Comparison of ENCODE assay signal across 27 cellular contexts in the genomic region with DNA sequence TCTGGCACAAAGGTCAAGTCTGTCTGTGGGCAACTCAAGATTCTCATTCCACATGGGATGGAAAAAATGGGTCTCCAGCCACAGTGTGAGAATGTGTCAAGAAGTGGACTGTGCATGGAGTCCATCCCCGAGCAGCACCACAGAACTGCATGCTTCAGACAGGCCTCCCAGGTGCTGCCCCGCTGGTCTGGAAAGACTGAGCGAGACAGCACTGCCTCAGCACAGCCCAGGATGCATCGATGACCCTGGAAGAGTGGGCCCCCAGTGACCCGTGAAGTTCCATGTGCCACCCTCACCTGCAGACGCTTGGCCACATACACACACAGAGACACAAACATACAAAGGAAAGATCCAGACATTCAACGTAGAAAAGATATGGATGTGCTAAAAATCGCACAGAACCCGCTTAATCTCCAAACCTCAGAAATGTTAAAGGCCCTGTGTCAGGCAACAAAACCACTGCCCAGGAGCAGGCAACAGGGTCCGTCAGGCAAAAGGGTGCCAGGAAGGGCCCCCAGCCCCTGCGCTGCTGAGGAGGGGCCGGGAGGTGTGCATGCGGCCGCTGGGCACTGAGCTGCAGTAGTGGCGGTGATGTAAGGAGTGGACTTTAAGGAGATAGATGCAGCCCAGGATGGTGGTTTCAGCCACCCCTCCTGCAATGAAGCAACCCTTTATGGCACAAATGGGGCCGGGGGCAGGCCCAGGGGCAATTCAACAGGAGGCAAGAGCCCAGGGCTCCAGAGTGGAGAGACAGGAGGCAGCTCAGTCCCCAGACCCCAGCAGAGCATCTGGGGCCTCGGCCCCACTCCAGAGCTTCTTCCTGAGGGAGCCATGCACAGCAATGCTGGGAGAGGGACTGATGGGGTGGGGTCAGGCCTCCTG.
A peak's percentile ranks its signal among the peaks of the same experiment; 100 is the strongest.
DNase-seq lines count a peak whose midpoint lies in the region; ATAC-seq and TF ChIP-seq lines count a peak whose summit lies in the region.
"Had no signal": no experiment of that assay in that cellular context is flagged by ENCODE, and none has a peak within 500 bp of the region (broad histone marks: within the 10 kb centered on the region; RNA-seq: fewer than 3 reads in every experiment).

No MANE protein-coding gene starts in this region.

- H3K27me3 Mint-ChIP-seq in activated CD8-positive, alpha-beta memory T cell treated with anti-CD3 and anti-CD28 coated beads, Interleukin-2, amount 10 ng/mL, durations not matched to agents 7 days and 5 days: no peaks in the 10 kb centered on the region
- H3K27me3 Mint-ChIP-seq in stimulated activated naive B cell treated with anti-CD40 and anti-IgM and Interleukin-4, amounts not matched to agents 10 μg/mL and 1 μg/mL and 100 μg/mL, for 72 hours: no peaks in the 10 kb centered on the region
- H3K27me3 Mint-ChIP-seq: activated naive CD4-positive, alpha-beta T cell treated with anti-CD3 and anti-CD28 coated beads, Interleukin-2, amount 50 U/mL, for 24 hours; CD4-positive, CD25-positive, alpha-beta regulatory T cell; effector memory CD8-positive, alpha-beta T cell; T-helper 17 cell had no signal

- H3K9me3 ChIP-seq in right lobe of liver: no peaks in the 10 kb centered on the region
- no peaks in the 10 kb centered on the region for H3K9me3 ChIP-seq in hepatocyte (ENCODE audit: low read depth)
- H3K9me3 ChIP-seq: colonic mucosa, heart left ventricle, thoracic aorta had no signal

- WGBS in right lobe of liver (ENCODE audit: insufficient coverage, low coverage, low lambda C conversion rate, missing lambda C conversion rate): 88% methylated on average over 8 of the region's 17 CpGs
- WGBS in hepatocyte (ENCODE audit: low lambda C conversion rate, missing lambda C conversion rate): 90% methylated on average over 17 of the region's 17 CpGs

- H3K27me3 ChIP-seq in right lobe of liver (no peaks in the 10 kb centered on the region), hepatocyte (no peaks in the 10 kb centered on the region)
- H3K27me3 ChIP-seq: colonic mucosa, heart left ventricle had no signal

- no peaks in the 10 kb centered on the region for H3K36me3 Mint-ChIP-seq in activated CD8-positive, alpha-beta memory T cell treated with anti-CD3 and anti-CD28 coated beads, Interleukin-2, amount 10 ng/mL, durations not matched to agents 7 days and 5 days
- peaks cover 32 to 34% of the 10 kb centered on the region in 2 donors for H3K36me3 Mint-ChIP-seq in stimulated activated naive B cell treated with anti-CD40 and anti-IgM and Interleukin-4, amounts not matched to agents 10 μg/mL and 1 μg/mL and 100 μg/mL, for 72 hours

- H3K4me1 ChIP-seq in right lobe of liver (no peaks in the 10 kb centered on the region), hepatocyte (ENCODE audit: insufficient read depth) (no peaks in the 10 kb centered on the region)
- H3K4me1 ChIP-seq: colonic mucosa, parathyroid adenoma had no signal

- H3K79me2 ChIP-seq in hepatocyte: no peaks in the 10 kb centered on the region
- H3K79me2 ChIP-seq: parathyroid adenoma had no signal

- no peak for TF ChIP-seq POLR2A in right lobe of liver (IDR thresholded peaks at IDR 0.05)

- H3K9me3 Mint-ChIP-seq in activated CD8-positive, alpha-beta memory T cell treated with anti-CD3 and anti-CD28 coated beads, Interleukin-2, amount 10 ng/mL, durations not matched to agents 7 days and 5 days (ENCODE audit: low read depth): no peaks in the 10 kb centered on the region
- no peaks in the 10 kb centered on the region for H3K9me3 Mint-ChIP-seq in stimulated activated naive B cell treated with anti-CD40 and anti-IgM and Interleukin-4, amounts not matched to agents 10 μg/mL and 1 μg/mL and 100 μg/mL, for 72 hours
- H3K9me3 Mint-ChIP-seq: activated naive CD4-positive, alpha-beta T cell treated with anti-CD3 and anti-CD28 coated beads, Interleukin-2, amount 50 U/mL, for 24 hours; activated T-cell treated with anti-CD3 and anti-CD28 coated beads, Interleukin-2, amount 50 U/mL, for 72 hours; CD4-positive, CD25-positive, alpha-beta regulatory T cell; effector memory CD8-positive, alpha-beta T cell; stimulated activated effector memory CD8-positive, alpha-beta T cell treated with anti-CD3 and anti-CD28 coated beads, Interleukin-12 subunit alpha, Interleukin-12 subunit beta, amount 100 ng/mL, for 72 hours had no signal

- H3K4me3 ChIP-seq in right lobe of liver (no peak overlapping the region), hepatocyte (no peak overlapping the region)
- H3K4me3 ChIP-seq: colonic mucosa, heart left ventricle, SK-N-MC, thoracic aorta had no signal

- H3K36me3 ChIP-seq in right lobe of liver: peaks cover 0 to 30% (median 11%) of the 10 kb centered on the region in 4 donors
- H3K36me3 ChIP-seq in hepatocyte (replicated peaks; ENCODE audit: insufficient read depth, low read depth): no peaks in the 10 kb centered on the region
- H3K36me3 ChIP-seq: colonic mucosa had no signal

- H3K27ac ChIP-seq in RWPE1: peak overlapping the region; percentile 40
- H3K27ac ChIP-seq in right lobe of liver: no peak overlapping the region
- no peak overlapping the region for H3K27ac ChIP-seq in hepatocyte
- H3K27ac ChIP-seq: colonic mucosa, heart left ventricle, parathyroid adenoma, SK-N-MC, thoracic aorta had no signal

- POLR2A ChIA-PET in RWPE1 (lab: Yijun Ruan, JAX; ENCODE audit: low non-redundant PET): no interaction called here

- H3K27ac Mint-ChIP-seq in activated CD8-positive, alpha-beta memory T cell treated with anti-CD3 and anti-CD28 coated beads, Interleukin-2, amount 10 ng/mL, durations not matched to agents 7 days and 5 days: peak overlapping the region; percentile 0
- H3K27ac Mint-ChIP-seq in stimulated activated naive B cell treated with anti-CD40 and anti-IgM and Interleukin-4, amounts not matched to agents 10 μg/mL and 1 μg/mL and 100 μg/mL, for 72 hours: peak overlapping the region; percentile 28
- H3K27ac Mint-ChIP-seq: activated naive CD4-positive, alpha-beta T cell treated with anti-CD3 and anti-CD28 coated beads, Interleukin-2, amount 50 U/mL, for 24 hours; activated T-cell treated with anti-CD3 and anti-CD28 coated beads, Interleukin-2, amount 50 U/mL, for 72 hours; CD4-positive, CD25-positive, alpha-beta regulatory T cell; effector memory CD8-positive, alpha-beta T cell; stimulated activated effector memory CD8-positive, alpha-beta T cell treated with anti-CD3 and anti-CD28 coated beads, Interleukin-12 subunit alpha, Interleukin-12 subunit beta, amount 100 ng/mL, for 72 hours; T-helper 17 cell had no signal

- CTCF ChIA-PET in activated CD8-positive, alpha-beta memory T cell treated with anti-CD3 and anti-CD28 coated beads, Interleukin-2, amount 10 ng/mL, durations not matched to agents 7 days and 5 days (lab: Charles Lee): no interaction called here
- CTCF ChIA-PET in RWPE1 (lab: Yijun Ruan, JAX): no interaction called here

- H2AFZ ChIP-seq in hepatocyte: no peak overlapping the region
- H2AFZ ChIP-seq: parathyroid adenoma had no signal

- no peak overlapping the region for H3K4me2 ChIP-seq in hepatocyte

- no peaks in the 10 kb centered on the region for H3K9me2 ChIP-seq in hepatocyte (replicated peaks; ENCODE audit: insufficient read depth)

- intact Hi-C loops in right lobe of liver (cut with DNase I): no loop called here

- no peak for DNase-seq in activated CD8-positive, alpha-beta memory T cell treated with anti-CD3 and anti-CD28 coated beads, Interleukin-2, amount 10 ng/mL, durations not matched to agents 7 days and 5 days
- DNase-seq in activated CD8-positive, alpha-beta memory T cell treated with anti-CD3 and anti-CD28 coated beads, Interleukin-2, amount 50 U/mL, for 4 hours: no peak
- DNase-seq in RWPE1 (ENCODE audit: low spot score): no peak
- DNase-seq in right lobe of liver: peak; percentile 16 to 34 (median 33)
- DNase-seq in stimulated activated naive B cell treated with anti-CD40 and anti-IgM and Interleukin-4, amounts not matched to agents 10 μg/mL and 1 μg/mL and 100 μg/mL, for 72 hours: no peak
- DNase-seq in UCSD-AML1 (lab: John Stamatoyannopoulos, UW; ENCODE audit: unreplicated experiment): no peak
- no peak for DNase-seq in hepatocyte (ENCODE audit: low spot score)
- DNase-seq in SIG-M5 treated with dmso at 0.1 percent for 504 hours (lab: John Stamatoyannopoulos, UW; ENCODE audit: unreplicated experiment): no peak
- DNase-seq: activated CD4-positive, alpha-beta T cell treated with anti-CD3 and anti-CD28 coated beads for 4 hours; activated T-cell treated with anti-CD3 and anti-CD28 coated beads, Interleukin-2, amount 50 U/mL, for 72 hours; anterior cingulate cortex; CD4-positive, CD25-positive, alpha-beta regulatory T cell; colonic mucosa; effector memory CD8-positive, alpha-beta T cell; NCI-H1417 treated with DMSO at 0.1 percent for 48 hours; NCI-H2081 treated with DMSO at 0.1 percent for 48 hours; NCI-H345; NCI-H82; stimulated activated CD4-positive, alpha-beta T cell treated with anti-CD3 and anti-CD28 coated beads, Interleukin-4, amount 100 ng/mL, for 24 hours; T-helper 17 cell had no signal

- no peaks in the 10 kb centered on the region for H4K20me1 ChIP-seq in hepatocyte (ENCODE audit: insufficient read depth, poor library complexity, severe bottlenecking)

- H3K4me1 Mint-ChIP-seq in activated CD8-positive, alpha-beta memory T cell treated with anti-CD3 and anti-CD28 coated beads, Interleukin-2, amount 10 ng/mL, durations not matched to agents 7 days and 5 days: no peaks in the 10 kb centered on the region
- H3K4me1 Mint-ChIP-seq in stimulated activated naive B cell treated with anti-CD40 and anti-IgM and Interleukin-4, amounts not matched to agents 10 μg/mL and 1 μg/mL and 100 μg/mL, for 72 hours: no peaks in the 10 kb centered on the region
- H3K4me1 Mint-ChIP-seq: activated naive CD4-positive, alpha-beta T cell treated with anti-CD3 and anti-CD28 coated beads, Interleukin-2, amount 50 U/mL, for 24 hours had no signal

- no peak for TF ChIP-seq CTCF in RWPE1 (conservative IDR thresholded peaks at IDR 0.05; ENCODE audit: low read depth)
- TF ChIP-seq CTCF in right lobe of liver (IDR thresholded peaks at IDR 0.05): no peak
- no peak for TF ChIP-seq CTCF in hepatocyte (IDR thresholded peaks at IDR 0.05; ENCODE audit: poor library complexity)

- H3K4me3 Mint-ChIP-seq in activated CD8-positive, alpha-beta memory T cell treated with anti-CD3 and anti-CD28 coated beads, Interleukin-2, amount 10 ng/mL, durations not matched to agents 7 days and 5 days: no peak overlapping the region
- H3K4me3 Mint-ChIP-seq in stimulated activated naive B cell treated with anti-CD40 and anti-IgM and Interleukin-4, amounts not matched to agents 10 μg/mL and 1 μg/mL and 100 μg/mL, for 72 hours: no peak overlapping the region
- H3K4me3 Mint-ChIP-seq: activated naive CD4-positive, alpha-beta T cell treated with anti-CD3 and anti-CD28 coated beads, Interleukin-2, amount 50 U/mL, for 24 hours; activated T-cell treated with anti-CD3 and anti-CD28 coated beads, Interleukin-2, amount 50 U/mL, for 72 hours; CD4-positive, CD25-positive, alpha-beta regulatory T cell; effector memory CD8-positive, alpha-beta T cell; stimulated activated effector memory CD8-positive, alpha-beta T cell treated with anti-CD3 and anti-CD28 coated beads, Interleukin-12 subunit alpha, Interleukin-12 subunit beta, amount 100 ng/mL, for 72 hours; T-helper 17 cell had no signal

- no peak for ATAC-seq in activated CD8-positive, alpha-beta memory T cell treated with anti-CD3 and anti-CD28 coated beads, Interleukin-2, amount 10 ng/mL, durations not matched to agents 7 days and 5 days
- ATAC-seq in right lobe of liver: peak in 1 of 4 donors; percentile 4
- ATAC-seq in stimulated activated naive B cell treated with anti-CD40 and anti-IgM and Interleukin-4, amounts not matched to agents 10 μg/mL and 1 μg/mL and 100 μg/mL, for 72 hours (replicated peaks): no peak
- ATAC-seq: activated T-cell treated with anti-CD3 and anti-CD28 coated beads, Interleukin-2, amount 50 U/mL, for 72 hours; effector memory CD8-positive, alpha-beta T cell; heart left ventricle; right cardiac atrium; stimulated activated effector memory CD8-positive, alpha-beta T cell treated with anti-CD3 and anti-CD28 coated beads, Interleukin-12 subunit alpha, Interleukin-12 subunit beta, amount 100 ng/mL, for 72 hours; T-helper 17 cell had no signal

Comparison
In these comparisons a context has a peak if more than half of its experiments do, and no peak if none do; other contexts are left out.
1. DNase-seq: peak in right lobe of liver (3 of 3); none in activated CD8-positive, alpha-beta memory T cell treated with anti-CD3 and anti-CD28 coated beads, Interleukin-2, amount 10 ng/mL, durations not matched to agents 7 days and 5 days (single experiment), activated CD8-positive, alpha-beta memory T cell treated with anti-CD3 and anti-CD28 coated beads, Interleukin-2, amount 50 U/mL, for 4 hours (single experiment), RWPE1 (single experiment), stimulated activated naive B cell treated with anti-CD40 and anti-IgM and Interleukin-4, amounts not matched to agents 10 μg/mL and 1 μg/mL and 100 μg/mL, for 72 hours (single experiment), UCSD-AML1 (single experiment), hepatocyte (single experiment) and SIG-M5 treated with dmso at 0.1 percent for 504 hours (single experiment).